In the genomic region with DNA sequence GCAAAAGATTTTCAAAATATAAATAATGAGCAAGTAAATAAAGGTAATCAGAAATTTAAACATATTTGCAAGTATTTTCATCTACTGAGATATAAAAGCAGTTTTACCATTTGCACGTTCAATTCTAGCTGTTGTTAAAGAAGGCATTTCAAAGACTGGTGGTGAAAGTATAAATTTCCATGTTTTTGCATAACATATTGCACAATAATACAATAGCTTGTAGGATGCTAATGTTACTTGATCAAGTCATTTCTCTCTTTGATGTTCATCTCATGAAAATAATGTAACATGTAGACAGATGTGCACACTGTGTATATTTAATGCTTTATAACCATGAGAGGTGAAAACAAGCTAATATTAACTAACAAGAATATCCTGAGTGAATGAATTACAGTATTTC, we compare ENCODE assay signal across 2 cellular contexts.
TF ChIP-seq lines count a peak whose summit lies in the region.

No MANE protein-coding gene starts in this region.

TF ChIP-seq in IMR-90, 13 proteins besides CTCF, POLR2A, EP300 and RAD21:
- TF ChIP-seq NFE2L2 (IDR thresholded peaks at IDR 0.05; ENCODE audit: low read depth, low read length) = no peak
- TF ChIP-seq RCOR1 (IDR thresholded peaks at IDR 0.05; ENCODE audit: insufficient replicate concordance, low read length) = no peak
- TF ChIP-seq MXI1 (IDR thresholded peaks at IDR 0.05; ENCODE audit: borderline replicate concordance, low read depth, low read length) = no peak
- TF ChIP-seq, protein P1, sequence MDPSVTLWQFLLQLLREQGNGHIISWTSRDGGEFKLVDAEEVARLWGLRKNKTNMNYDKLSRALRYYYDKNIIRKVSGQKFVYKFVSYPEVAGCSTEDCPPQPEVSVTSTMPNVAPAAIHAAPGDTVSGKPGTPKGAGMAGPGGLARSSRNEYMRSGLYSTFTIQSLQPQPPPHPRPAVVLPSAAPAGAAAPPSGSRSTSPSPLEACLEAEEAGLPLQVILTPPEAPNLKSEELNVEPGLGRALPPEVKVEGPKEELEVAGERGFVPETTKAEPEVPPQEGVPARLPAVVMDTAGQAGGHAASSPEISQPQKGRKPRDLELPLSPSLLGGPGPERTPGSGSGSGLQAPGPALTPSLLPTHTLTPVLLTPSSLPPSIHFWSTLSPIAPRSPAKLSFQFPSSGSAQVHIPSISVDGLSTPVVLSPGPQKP (IDR thresholded peaks at IDR 0.05; ENCODE audit: borderline replicate concordance, low read depth, low read length) = no peak
- TF ChIP-seq MAFK (IDR thresholded peaks at IDR 0.05; ENCODE audit: low read depth, low read length) = no peak
- TF ChIP-seq CEBPB (IDR thresholded peaks at IDR 0.05; ENCODE audit: low read depth, low read length) = peak; percentile 75

TF ChIP-seq in H1, 55 proteins besides CTCF, POLR2A, EP300 and RAD21:
- TF ChIP-seq CEBPB (IDR thresholded peaks at IDR 0.05; ENCODE audit: low read depth, low read length) = peak; percentile 65; the same call in 1 of the 2 replicates
- TF ChIP-seq CBX8 (IDR thresholded peaks at IDR 0.05; ENCODE audit: borderline replicate concordance, low read depth, low read length) = no peak
